Comparison of ENCODE assay signal across 1 cellular context in genomic region chr18:3460823-3461398, GRCh38.
TF ChIP-seq lines count a peak whose summit lies in the region.

No MANE protein-coding gene starts in this region.

TF ChIP-seq in IMR-90, 13 proteins besides CTCF, POLR2A, EP300 and RAD21 (continued from another document):
- TF ChIP-seq, protein P1, sequence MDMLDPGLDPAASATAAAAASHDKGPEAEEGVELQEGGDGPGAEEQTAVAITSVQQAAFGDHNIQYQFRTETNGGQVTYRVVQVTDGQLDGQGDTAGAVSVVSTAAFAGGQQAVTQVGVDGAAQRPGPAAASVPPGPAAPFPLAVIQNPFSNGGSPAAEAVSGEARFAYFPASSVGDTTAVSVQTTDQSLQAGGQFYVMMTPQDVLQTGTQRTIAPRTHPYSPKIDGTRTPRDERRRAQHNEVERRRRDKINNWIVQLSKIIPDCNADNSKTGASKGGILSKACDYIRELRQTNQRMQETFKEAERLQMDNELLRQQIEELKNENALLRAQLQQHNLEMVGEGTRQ (IDR thresholded peaks at IDR 0.05; ENCODE audit: low read depth, low read length), result no peak
- TF ChIP-seq MXI1 (IDR thresholded peaks at IDR 0.05; ENCODE audit: borderline replicate concordance, low read depth, low read length), result no peak
- no peak for TF ChIP-seq RFX5 (IDR thresholded peaks at IDR 0.05; ENCODE audit: low read depth, low read length)
- no peak for TF ChIP-seq MAFK (IDR thresholded peaks at IDR 0.05; ENCODE audit: low read depth, low read length)
- no peak for TF ChIP-seq NFE2L2 (IDR thresholded peaks at IDR 0.05; ENCODE audit: low read depth, low read length)
- no peak for TF ChIP-seq FOS (IDR thresholded peaks at IDR 0.05; ENCODE audit: low read depth, low read length)
